ENCODE assay signal across 8 cellular contexts in genomic region chr1:192445849-192446489, GRCh38.
DNase-seq lines count a peak whose midpoint lies in the region; ATAC-seq and TF ChIP-seq lines count a peak whose summit lies in the region.

No MANE protein-coding gene starts in this region.

- peak overlapping the region; percentile 7 for H3K4me2 ChIP-seq in fibroblast of lung (ENCODE audit: extremely low read depth, insufficient read depth, low read length)

- H3K4me3 Mint-ChIP-seq in progenitor cell of endocrine pancreas (ENCODE audit: low read depth), result no peak overlapping the region

- no peak overlapping the region for H3K27ac Mint-ChIP-seq in progenitor cell of endocrine pancreas

- peak; percentile 4 to 38 (median 22) for DNase-seq in activated CD4-positive, CD25-positive, alpha-beta regulatory T cell (lab: John Stamatoyannopoulos, UW)
- DNase-seq in NCI-H774 (lab: John Stamatoyannopoulos, UW), result peak; percentile 6
- peak; percentile 55 for DNase-seq in activated CD8-positive, alpha-beta memory T cell treated with anti-CD3 and anti-CD28 coated beads, Interleukin-2, amount 50 U/mL, for 4 hours
- peak; percentile 40 to 74 for DNase-seq in fibroblast of lung (ENCODE audit: low read depth in 2 of 2)
- DNase-seq in progenitor cell of endocrine pancreas (ENCODE audit: low spot score, unreplicated experiment), result peak; percentile 39
- no peak for DNase-seq in mesenteric fat pad (ENCODE audit: low spot score)

- H3K4me3 ChIP-seq in fibroblast of lung (replicated peaks in 1 of 4; ENCODE audit: control extremely low read depth in 1 of 4, insufficient read depth in 1 of 4, low read depth in 3 of 4, low read length in 4 of 4), result peak overlapping the region in 1 of 4 experiments; percentile 29

- H3K79me2 ChIP-seq in fibroblast of lung (ENCODE audit: control insufficient read depth, insufficient read depth, low read length), result no peaks in the 10 kb centered on the region

- no peaks in the 10 kb centered on the region for H3K36me3 ChIP-seq in fibroblast of lung (ENCODE audit: control insufficient read depth, insufficient read depth, low read length)

- no peaks in the 10 kb centered on the region for H3K27me3 Mint-ChIP-seq in progenitor cell of endocrine pancreas

- H3K9ac ChIP-seq in fibroblast of lung (ENCODE audit: insufficient read depth, low read length), result no peak overlapping the region

- no peaks in the 10 kb centered on the region for H3K27me3 ChIP-seq in fibroblast of lung (ENCODE audit: control insufficient read depth, insufficient read depth, low read length)

- H3K9me3 Mint-ChIP-seq in progenitor cell of endocrine pancreas (ENCODE audit: low read depth), result peaks cover 5% of the 10 kb centered on the region

- no peak for ATAC-seq in activated CD4-positive, CD25-positive, alpha-beta regulatory T cell treated with anti-CD3 and anti-CD28 coated beads, Interleukin-2, amount 50 U/mL, for 24 hours
- peak; percentile 64 for ATAC-seq in HG03045 (IDR thresholded peaks at IDR 0.05; ENCODE audit: unreplicated experiment)

- H3K36me3 Mint-ChIP-seq in progenitor cell of endocrine pancreas (ENCODE audit: insufficient read depth), result no peaks in the 10 kb centered on the region

- H3K9me3 ChIP-seq in fibroblast of lung (ENCODE audit: control insufficient read depth, insufficient read depth, low read depth, low read length), result no peaks in the 10 kb centered on the region

- H4K20me1 ChIP-seq in fibroblast of lung (ENCODE audit: control insufficient read depth, extremely low read depth, insufficient read depth, low read length), result no peaks in the 10 kb centered on the region

- no peak overlapping the region for H3K27ac ChIP-seq in fibroblast of lung (ENCODE audit: insufficient read depth, low read length)

- peak; percentile 41 to 63 for TF ChIP-seq CTCF in fibroblast of lung (conservative IDR thresholded peaks at IDR 0.05 in 1 of 2, IDR thresholded peaks at IDR 0.05 in 1 of 2; ENCODE audit: low read depth in 1 of 2, low read length in 2 of 2)
- TF ChIP-seq CTCF in progenitor cell of endocrine pancreas (IDR thresholded peaks at IDR 0.05; ENCODE audit: unreplicated experiment), result peak; percentile 89

- no peaks in the 10 kb centered on the region for H3K4me1 ChIP-seq in fibroblast of lung (ENCODE audit: control insufficient read depth, extremely low read depth, insufficient read depth, low read length)

- peaks cover 11% of the 10 kb centered on the region for H3K4me1 Mint-ChIP-seq in progenitor cell of endocrine pancreas (ENCODE audit: low read depth)

- H2AFZ ChIP-seq in fibroblast of lung (ENCODE audit: low read length), result no peak overlapping the region
